Comparison of ENCODE assay signal across 9 cellular contexts in the genomic region with DNA sequence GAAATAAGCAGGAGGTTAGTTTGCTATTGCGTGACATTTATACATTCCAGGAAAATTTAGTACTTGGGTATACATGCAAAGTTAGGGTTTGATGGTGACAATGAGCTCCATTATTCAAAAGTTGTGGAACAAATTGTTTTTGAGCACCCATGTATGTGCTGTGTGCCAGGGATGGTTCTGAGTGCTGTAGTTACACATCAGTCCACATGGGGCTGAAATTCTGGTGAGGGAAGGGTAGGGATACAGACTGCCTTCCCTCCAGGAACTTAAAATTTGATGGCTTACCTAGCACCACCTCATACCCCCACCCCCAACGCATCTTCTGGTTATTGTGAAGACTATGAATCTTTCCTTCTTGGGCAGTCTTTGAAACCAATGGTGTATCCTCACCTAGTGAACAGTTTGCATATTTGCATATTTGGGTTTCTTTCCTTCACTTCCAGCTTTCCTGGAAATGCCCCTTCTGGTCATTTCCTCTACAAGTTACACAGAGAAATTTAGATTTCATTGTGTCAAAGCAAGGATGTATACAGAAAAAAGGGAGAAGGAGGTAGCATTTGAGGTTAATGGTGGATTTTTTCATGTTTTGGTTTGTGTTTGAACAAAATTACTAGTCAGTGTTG.
A peak's percentile ranks its signal among the peaks of the same experiment; 100 is the strongest.
DNase-seq lines count a peak whose midpoint lies in the region; ATAC-seq, FAIRE-seq and TF ChIP-seq lines count a peak whose summit lies in the region.
"Had no signal": no experiment of that assay in that cellular context is flagged by ENCODE, and none has a peak within 500 bp of the region (broad histone marks: within the 10 kb centered on the region; RNA-seq: fewer than 3 reads in every experiment).

No MANE protein-coding gene starts in this region.

- peak overlapping the region in 2 of 4 donors; percentile 52 to 86 for H3K4me3 ChIP-seq in upper lobe of left lung
- no peak overlapping the region for H3K4me3 ChIP-seq in pancreas

- H3K27ac ChIP-seq in 22Rv1 = no peak overlapping the region
- no peak overlapping the region for H3K27ac ChIP-seq in upper lobe of left lung
- no peak overlapping the region for H3K27ac ChIP-seq in pancreas

- FAIRE-seq in H54 (lab: Jason Lieb, UNC) = peak; percentile 15
- FAIRE-seq in pancreas (lab: Jason Lieb, UNC) = no peak
- FAIRE-seq: GM18507 had no signal

- H3K36me3 ChIP-seq in upper lobe of left lung = no peaks in the 10 kb centered on the region
- H3K36me3 ChIP-seq in pancreas = no peaks in the 10 kb centered on the region

- no peak for TF ChIP-seq EP300 in upper lobe of left lung (IDR thresholded peaks at IDR 0.05)

- TF ChIP-seq POLR2A in H54 (IDR thresholded peaks at IDR 0.05; ENCODE audit: low read depth, low read length) (no peak), upper lobe of left lung (IDR thresholded peaks at IDR 0.05) (no peak)

- intact Hi-C loops in pancreas (cut with DNase I) = no loop called here

- DNase-seq in H54 (ENCODE audit: insufficient read length, low spot score) (peak; percentile 38), SK-N-DZ (ENCODE audit: low spot score) (peak; percentile 52), hepatic stellate cell (ENCODE audit: low spot score) (peak; percentile 53), upper lobe of left lung (no peak), pancreas (no peak), dedifferentiated amniotic fluid mesenchymal stem cell (ENCODE audit: extremely low spot score) (no peak)

- H3K27me3 ChIP-seq in upper lobe of left lung (no peaks in the 10 kb centered on the region), pancreas (peaks cover 0 to 5% (median 0%) of the 10 kb centered on the region in 4 donors)

- 88 to 90% methylated on average over 2 of the region's 2 CpGs for WGBS in upper lobe of left lung, 2 donors
- 69 to 87% methylated on average over 2 of the region's 2 CpGs for WGBS in pancreas, 2 donors

- H3K4me1 ChIP-seq in upper lobe of left lung = peaks cover 15 to 41% (median 22%) of the 10 kb centered on the region in 4 donors
- H3K4me1 ChIP-seq in pancreas = peaks cover 0 to 6% (median 0%) of the 10 kb centered on the region in 3 donors

- ATAC-seq in upper lobe of left lung (ENCODE audit: low FRiP score in 2 of 2) (no peak), pancreas (no peak), HG03025 (IDR thresholded peaks at IDR 0.05; ENCODE audit: low FRiP score, unreplicated experiment) (no peak)

- TF ChIP-seq CTCF in 22Rv1 (IDR thresholded peaks at IDR 0.05) (peak; percentile 46), upper lobe of left lung (IDR thresholded peaks at IDR 0.05) (peak in 5 of 6 experiments; percentile 19 to 57 (median 30)), pancreas (IDR thresholded peaks at IDR 0.05) (peak in 2 of 4 donors; percentile 7 to 9)

- no peaks in the 10 kb centered on the region for H3K9me3 ChIP-seq in upper lobe of left lung
- no peaks in the 10 kb centered on the region for H3K9me3 ChIP-seq in pancreas

Comparison
In these comparisons a context has a peak if more than half of its experiments do, and no peak if none do; other contexts are left out.
1. DNase-seq: peak in H54 (single experiment), SK-N-DZ (single experiment) and hepatic stellate cell (single experiment); none in upper lobe of left lung (0 of 2), pancreas (0 of 6) and dedifferentiated amniotic fluid mesenchymal stem cell (single experiment).